Comparison of ENCODE assay signal across 23 cellular contexts in the genomic region with DNA sequence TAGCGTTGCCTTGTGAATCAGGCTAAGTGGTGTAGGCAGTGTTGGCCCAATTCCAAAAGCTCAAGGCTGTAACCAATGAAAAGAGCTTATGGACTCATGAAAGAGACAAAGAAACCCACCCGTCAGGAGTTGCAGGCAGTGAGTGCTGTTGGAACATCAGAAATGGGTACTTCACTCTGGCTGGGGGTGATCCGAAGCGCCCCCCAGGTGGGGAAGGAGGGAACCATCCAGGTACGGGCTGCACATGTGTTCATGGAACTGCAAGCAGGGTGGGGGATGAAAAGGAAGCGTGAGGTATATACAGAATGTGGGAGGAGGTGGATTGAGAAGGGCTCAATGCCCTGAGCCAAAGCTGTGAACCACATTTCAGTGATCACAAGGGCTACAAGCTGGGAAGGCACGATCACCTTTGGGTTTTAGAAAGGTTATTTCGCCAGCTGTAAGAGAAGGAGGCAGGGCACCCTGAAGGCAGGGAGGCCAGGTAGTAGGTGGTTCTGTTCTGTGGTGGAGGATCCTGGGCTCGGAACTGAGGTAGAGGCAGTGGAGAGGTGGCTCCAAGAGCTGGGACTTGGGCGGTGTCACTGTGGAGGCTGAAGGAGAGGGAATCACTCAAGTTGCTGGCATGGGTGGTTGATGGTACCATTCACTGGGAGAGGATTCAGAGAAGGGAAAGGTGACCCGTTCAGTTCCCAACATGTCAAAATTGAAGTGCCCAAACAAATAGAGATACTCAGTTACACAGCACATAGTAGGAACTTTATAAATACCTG. TPM values are rescaled to one million over a fixed set of nuclear protein-coding genes. Genes with fewer than 3 reads are reported as not detected.
A peak's percentile ranks its signal among the peaks of the same experiment; 100 is the strongest.
DNase-seq lines count a peak whose midpoint lies in the region; ATAC-seq and TF ChIP-seq lines count a peak whose summit lies in the region.
"Had no signal": no experiment of that assay in that cellular context is flagged by ENCODE, and none has a peak within 500 bp of the region (broad histone marks: within the 10 kb centered on the region; RNA-seq: fewer than 3 reads in every experiment).

No MANE protein-coding gene starts in this region.

- H2AFZ ChIP-seq in neural progenitor cell (replicated peaks), result no peak overlapping the region

- H4K20me1 ChIP-seq in neural progenitor cell (ENCODE audit: low read depth), result no peaks in the 10 kb centered on the region

- H3K4me1 Mint-ChIP-seq in T-helper 17 cell (no peaks in the 10 kb centered on the region), neural progenitor cell (peaks cover 19% of the 10 kb centered on the region)

- H3K36me3 Mint-ChIP-seq in T-helper 17 cell (ENCODE audit: low read depth), result peaks cover 2% of the 10 kb centered on the region
- peaks cover 2% of the 10 kb centered on the region for H3K36me3 Mint-ChIP-seq in neural progenitor cell
- H3K36me3 Mint-ChIP-seq: CD8-positive, alpha-beta T cell had no signal

- H3K36me3 ChIP-seq in neural progenitor cell, result no peaks in the 10 kb centered on the region
- H3K36me3 ChIP-seq: SJCRH30 had no signal

- no peaks in the 10 kb centered on the region for H3K79me2 ChIP-seq in neural progenitor cell (ENCODE audit: low read depth)

- no peak overlapping the region for H3K27ac ChIP-seq in neural progenitor cell
- H3K27ac ChIP-seq: SJCRH30 had no signal

- H3F3A ChIP-seq in neural progenitor cell (ENCODE audit: low read depth), result no peaks in the 10 kb centered on the region

- H3K9me3 ChIP-seq in T-helper 17 cell (ENCODE audit: control insufficient read depth, low read length, poor library complexity, severe bottlenecking) (no peaks in the 10 kb centered on the region), neural progenitor cell (ENCODE audit: low read depth) (no peaks in the 10 kb centered on the region)
- H3K9me3 ChIP-seq: SJCRH30 had no signal

- TF ChIP-seq CTCF in neural progenitor cell (IDR thresholded peaks at IDR 0.05), result no peak

- H3K4me2 ChIP-seq in neural progenitor cell, result no peak overlapping the region

- H3K27me3 ChIP-seq in neural progenitor cell, result no peaks in the 10 kb centered on the region
- H3K27me3 ChIP-seq: SJCRH30 had no signal

- ATAC-seq in T-helper 17 cell (no peak), GM21381 (IDR thresholded peaks at IDR 0.05; ENCODE audit: unreplicated experiment) (no peak), HG02623 (IDR thresholded peaks at IDR 0.05; ENCODE audit: unreplicated experiment) (no peak)
- ATAC-seq: CD8-positive, alpha-beta T cell had no signal

- no peaks in the 10 kb centered on the region for H3K9me3 Mint-ChIP-seq in neural progenitor cell
- H3K9me3 Mint-ChIP-seq: CD8-positive, alpha-beta T cell had no signal

- peaks cover 21% of the 10 kb centered on the region for H3K4me1 ChIP-seq in neural progenitor cell
- H3K4me1 ChIP-seq: SJCRH30 had no signal

- H3K4me3 ChIP-seq in neural progenitor cell, result no peak overlapping the region
- H3K4me3 ChIP-seq: SJCRH30 had no signal

- H3K27ac Mint-ChIP-seq in T-helper 17 cell, result no peak overlapping the region
- H3K27ac Mint-ChIP-seq in neural progenitor cell, result no peak overlapping the region
- H3K27ac Mint-ChIP-seq: CD8-positive, alpha-beta T cell had no signal

- H3K9ac ChIP-seq in neural progenitor cell, result no peak overlapping the region

- DNase-seq in DMS79 treated with DMSO at 0.1 percent for 48 hours (lab: John Stamatoyannopoulos, UW) (peak; percentile 16), DMS79 (lab: John Stamatoyannopoulos, UW) (no peak), T-helper 17 cell (no peak), neural progenitor cell (ENCODE audit: low spot score) (no peak)
- peak; percentile 39 for DNase-seq in activated CD8-positive, alpha-beta memory T cell treated with anti-CD3 and anti-CD28 coated beads, Interleukin-2, amount 50 U/mL, for 48 hours
- no peak for DNase-seq in activated CD8-positive, alpha-beta memory T cell treated with anti-CD3 and anti-CD28 coated beads for 24 hours
- DNase-seq: 8988T, AML-193, C1 segment of cervical spinal cord, DMS53, KBM-7, MM.1S, NCI-H1092, NCI-H146, NCI-H2029 treated with DMSO at 0.1 percent for 48 hours, NCI-H446 treated with DMSO at 0.1 percent for 48 hours, NCI-H526 treated with DMSO at 0.1 percent for 48 hours, OCI-M1, SJCRH30 had no signal

- H3K4me3 Mint-ChIP-seq in T-helper 17 cell (peak overlapping the region; percentile 34), neural progenitor cell (peak overlapping the region; percentile 0)
- H3K4me3 Mint-ChIP-seq: CD8-positive, alpha-beta T cell had no signal

- H3K27me3 Mint-ChIP-seq in T-helper 17 cell (peaks cover 6% of the 10 kb centered on the region), neural progenitor cell (ENCODE audit: insufficient read depth, low read depth) (peaks cover 5% of the 10 kb centered on the region)

RNA-seq across cellular contexts. Expression of a gene that starts 11.3 kb away (rescaled TPM):
- total RNA-seq in T-helper 17 cell, result under 1 TPM; 0.05 to 0.08 TPM
- total RNA-seq in neural progenitor cell (ENCODE audit: low replicate concordance), result 0.56 and 3.8 TPM in 2 replicates
- total RNA-seq: H4 had no signal

Comparison
In these comparisons a context has a peak if more than half of its experiments do, and no peak if none do; other contexts are left out.
1. DNase-seq: peak in DMS79 treated with DMSO at 0.1 percent for 48 hours (single experiment) and activated CD8-positive, alpha-beta memory T cell treated with anti-CD3 and anti-CD28 coated beads, Interleukin-2, amount 50 U/mL, for 48 hours (single experiment); none in DMS79 (single experiment), activated CD8-positive, alpha-beta memory T cell treated with anti-CD3 and anti-CD28 coated beads for 24 hours (single experiment), T-helper 17 cell (0 of 3) and neural progenitor cell (single experiment).